8 cellular contexts compared by ENCODE assay signal in the genomic region with DNA sequence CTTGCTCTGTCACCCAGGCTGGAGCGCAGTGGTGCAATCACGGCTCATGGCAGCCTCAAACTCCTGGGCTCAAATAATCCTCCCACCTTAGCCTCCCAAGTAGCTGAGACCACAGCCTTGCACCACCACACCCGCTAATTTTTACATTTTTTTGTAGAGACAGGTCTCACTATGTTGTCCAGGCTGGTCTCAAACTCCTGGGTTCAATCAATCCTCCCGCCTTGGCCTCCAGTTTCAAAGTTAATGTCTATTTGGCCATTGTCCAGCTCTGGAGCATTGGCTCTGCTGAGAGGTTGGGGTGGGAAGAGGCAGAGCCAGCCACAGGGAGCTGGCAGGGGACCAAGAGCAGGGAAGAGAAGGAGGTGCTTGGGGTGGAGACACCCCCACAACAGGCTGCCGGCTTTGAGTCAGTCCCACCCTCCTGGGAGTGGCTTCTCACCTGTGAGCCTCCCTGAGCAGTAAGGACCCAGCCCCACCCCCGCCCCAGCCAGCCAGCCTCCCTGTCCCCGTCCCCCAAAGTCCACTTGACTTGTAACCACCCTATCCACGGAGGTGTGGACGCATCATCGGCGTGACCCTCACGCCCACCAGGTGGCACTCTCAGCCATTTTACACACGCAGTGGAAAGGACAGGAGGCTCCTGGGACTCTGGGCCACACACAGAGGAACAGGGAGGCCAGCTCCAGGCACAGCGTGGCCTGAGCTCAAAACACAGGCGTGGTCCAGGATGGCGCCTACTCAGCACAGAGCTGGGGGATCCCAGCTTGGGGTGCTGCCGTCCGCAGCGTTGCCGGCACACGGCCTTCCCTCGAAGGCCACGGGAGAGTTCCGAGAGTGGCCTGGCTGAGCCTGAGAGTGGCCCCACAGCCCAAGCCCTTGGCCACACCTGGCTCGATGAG. TPM values are rescaled to one million over a fixed set of nuclear protein-coding genes. Genes with fewer than 3 reads are reported as not detected.
DNase-seq lines count a peak whose midpoint lies in the region; ATAC-seq, FAIRE-seq and TF ChIP-seq lines count a peak whose summit lies in the region.

No MANE protein-coding gene starts in this region.

- TF ChIP-seq EP300 in gastroesophageal sphincter (IDR thresholded peaks at IDR 0.05) (no peak), ovary (IDR thresholded peaks at IDR 0.05) (no peak), upper lobe of left lung (IDR thresholded peaks at IDR 0.05) (no peak)

- TF ChIP-seq CTCF in D721Med (IDR thresholded peaks at IDR 0.05; ENCODE audit: insufficient read depth, missing control alignments) (peak; percentile 99), LNCaP clone FGC (IDR thresholded peaks at IDR 0.05; ENCODE audit: control insufficient read depth, extremely low read depth, insufficient read depth) (peak; percentile 96), RWPE1 (conservative IDR thresholded peaks at IDR 0.05; ENCODE audit: low read depth) (peak; percentile 84), gastroesophageal sphincter (IDR thresholded peaks at IDR 0.05) (peak in 3 of 4 experiments; percentile 56 to 86 (median 70)), ovary (IDR thresholded peaks at IDR 0.05) (peak; percentile 33 to 45 (median 43)), upper lobe of left lung (IDR thresholded peaks at IDR 0.05) (peak; percentile 64 to 83 (median 76))

- no peaks in the 10 kb centered on the region for H3K9me3 ChIP-seq in gastroesophageal sphincter
- H3K9me3 ChIP-seq in ovary = no peaks in the 10 kb centered on the region
- H3K9me3 ChIP-seq in upper lobe of left lung = no peaks in the 10 kb centered on the region

- H3K27me3 ChIP-seq in gastroesophageal sphincter = no peaks in the 10 kb centered on the region
- no peaks in the 10 kb centered on the region for H3K27me3 ChIP-seq in ovary
- no peaks in the 10 kb centered on the region for H3K27me3 ChIP-seq in upper lobe of left lung

- H3K4me1 ChIP-seq in gastroesophageal sphincter = peaks cover 0 to 13% (median 4%) of the 10 kb centered on the region in 3 donors
- peaks cover 3% of the 10 kb centered on the region for H3K4me1 ChIP-seq in ovary (ENCODE audit: insufficient read depth)
- peaks cover 8 to 13% (median 10%) of the 10 kb centered on the region in 4 donors for H3K4me1 ChIP-seq in upper lobe of left lung

- no peak overlapping the region for H3K27ac ChIP-seq in RWPE1
- H3K27ac ChIP-seq in gastroesophageal sphincter = no peak overlapping the region
- no peak overlapping the region for H3K27ac ChIP-seq in ovary
- H3K27ac ChIP-seq in upper lobe of left lung = no peak overlapping the region

- intact Hi-C loops in ovary (cut with DNase I) = loop anchor here in 3 of 4 donors (2.0 to 10.0 kb wide), 5 partner anchors 62 to 100 kb away; a partner anchor contains a TSS

- H3K4me3 ChIP-seq in LNCaP clone FGC (ENCODE audit: low read depth, low read length) (no peak overlapping the region), gastroesophageal sphincter (no peak overlapping the region), ovary (no peak overlapping the region), upper lobe of left lung (no peak overlapping the region)

- POLR2A ChIA-PET in RWPE1 (lab: Yijun Ruan, JAX; ENCODE audit: low non-redundant PET) = interaction anchor here (0.6 kb wide), 1 partner anchor 96 kb away, joined by 3 read pairs; a partner anchor contains a TSS

- CTCF ChIA-PET in RWPE1 (lab: Yijun Ruan, JAX) = interaction anchor here (0.5 to 1.4 kb wide), 15 partner anchors 10 to 680 kb away, joined by 3 to 7 read pairs (median 3); a partner anchor contains a TSS

- no peak for FAIRE-seq in D721Med (lab: Jason Lieb, UNC)

- TF ChIP-seq POLR2A in gastroesophageal sphincter (IDR thresholded peaks at IDR 0.05) (no peak), ovary (IDR thresholded peaks at IDR 0.05) (no peak), upper lobe of left lung (IDR thresholded peaks at IDR 0.05) (no peak)

- DNase-seq in D721Med (ENCODE audit: insufficient read length, low spot score) = peak; percentile 80
- DNase-seq in LNCaP clone FGC (ENCODE audit: low read depth) = peak; percentile 47
- DNase-seq in RWPE1 (ENCODE audit: low spot score) = peak; percentile 57
- peak; percentile 32 for DNase-seq in activated gamma-delta T cell treated with anti-CD3 and anti-CD28 coated beads, Interleukin-2, amount 50 U/mL, for 16 hours (ENCODE audit: low read depth)
- DNase-seq in ovary = peak; percentile 64 to 84 (median 76)
- peak; percentile 82 to 86 for DNase-seq in upper lobe of left lung

- no peaks in the 10 kb centered on the region for H3K36me3 ChIP-seq in gastroesophageal sphincter
- no peaks in the 10 kb centered on the region for H3K36me3 ChIP-seq in ovary
- no peaks in the 10 kb centered on the region for H3K36me3 ChIP-seq in upper lobe of left lung

- 56 to 85% methylated on average over 3 to 4 of the region's 25 CpGs for WGBS in gastroesophageal sphincter (ENCODE audit: low coverage in 1 of 2), 2 donors
- WGBS in ovary, 3 donors = 22 to 27% (median 27%) methylated on average over 16 to 25 of the region's 25 CpGs
- WGBS in upper lobe of left lung, 2 donors = 42 to 57% methylated on average over 10 to 22 of the region's 25 CpGs

- ATAC-seq in gastroesophageal sphincter (peak; percentile 92), upper lobe of left lung (ENCODE audit: low FRiP score in 2 of 2) (peak; percentile 81 to 89), GM21360 (IDR thresholded peaks at IDR 0.05; ENCODE audit: unreplicated experiment) (no peak)

RNA-seq across cellular contexts. Expression of a gene that starts 22.8 kb away (rescaled TPM):
- total RNA-seq in gastroesophageal sphincter (not detected), ovary (not detected), upper lobe of left lung (not detected)
- polyA plus RNA-seq in ovary = not detected

RNA-seq across cellular contexts. Expression of a gene that starts 23.5 kb away (rescaled TPM):
- 10 to 100 TPM; 14.5 to 28.0 (median 22.1) TPM for total RNA-seq in gastroesophageal sphincter
- 1 to 10 TPM in 5 of 7 donors, under 1 TPM in 2; 0.23 to 3.1 (median 1.7) TPM for total RNA-seq in ovary
- 1 to 10 TPM in 1 of 2 donors, under 1 TPM in 1; 0.33 to 1.5 TPM for polyA plus RNA-seq in ovary
- 100 to 1,000 TPM in 3 of 6 donors, 10 to 100 TPM in 3; 39.2 to 144 (median 92.2) TPM for total RNA-seq in upper lobe of left lung

Comparison
In these comparisons a context has a peak if more than half of its experiments do, and no peak if none do; other contexts are left out.
1. DNase-seq: peak in every context shown above with its lines; median percentile 84 in upper lobe of left lung; 80 in D721Med; 76 in ovary; 57 in RWPE1; 47 in LNCaP clone FGC; 32 in activated gamma-delta T cell treated with anti-CD3 and anti-CD28 coated beads, Interleukin-2, amount 50 U/mL, for 16 hours.
2. CTCF ChIP-seq: peak in every context shown above with its lines; median percentile 99 in D721Med; 96 in LNCaP clone FGC; 84 in RWPE1; 76 in upper lobe of left lung; 70 in gastroesophageal sphincter; 43 in ovary.